In genomic region chr7:42068554-42069280, GRCh38 we compare ENCODE assay signal across 24 cellular contexts.
DNase-seq lines count a peak whose midpoint lies in the region; ATAC-seq and TF ChIP-seq lines count a peak whose summit lies in the region.
"Had no signal": no experiment of that assay in that cellular context is flagged by ENCODE, and none has a peak within 500 bp of the region (broad histone marks: within the 10 kb centered on the region; RNA-seq: fewer than 3 reads in every experiment).

No MANE protein-coding gene starts in this region.

- peaks cover 25% of the 10 kb centered on the region for H3K4me1 ChIP-seq in PC-3 (ENCODE audit: insufficient read depth, low read length)
- peaks cover 93% of the 10 kb centered on the region for H3K4me1 ChIP-seq in neural progenitor cell

- no peaks in the 10 kb centered on the region for H3K9me3 ChIP-seq in PC-3 (ENCODE audit: low read length)
- no peaks in the 10 kb centered on the region for H3K9me3 ChIP-seq in neural progenitor cell (ENCODE audit: low read depth)
- H3K9me3 ChIP-seq: SJSA1, thoracic aorta had no signal

- no peak for ATAC-seq in PC-3
- no peak for ATAC-seq in GM21381 (IDR thresholded peaks at IDR 0.05; ENCODE audit: unreplicated experiment)
- ATAC-seq: CD8-positive, alpha-beta T cell; T-cell had no signal

- H2AFZ ChIP-seq in PC-3 (ENCODE audit: low read length) (no peak overlapping the region), neural progenitor cell (replicated peaks) (no peak overlapping the region)

- H3K4me3 Mint-ChIP-seq in glutamatergic neuron (ENCODE audit: unreplicated experiment) (no peak overlapping the region), neural progenitor cell (peak overlapping the region; percentile 77)
- no peak overlapping the region for H3K4me3 Mint-ChIP-seq in activated T-helper 1 cell treated with anti-CD3 and anti-CD28 coated beads, Interleukin-12 subunit alpha, Interleukin-12 subunit beta, Interleukin-2, Interleukin-4 antibody, amounts not matched to agents 30 ng/mL and 10 ng/mL and 1 ng/mL, durations not matched to agents 14 hours and 24 hours and 36 hours
- H3K4me3 Mint-ChIP-seq: activated naive CD4-positive, alpha-beta T cell treated with anti-CD3 and anti-CD28 coated beads for 36 hours; CD8-positive, alpha-beta T cell; T-cell had no signal

- H3K27me3 ChIP-seq in PC-3 (ENCODE audit: low read length): no peaks in the 10 kb centered on the region
- H3K27me3 ChIP-seq in neural progenitor cell: no peaks in the 10 kb centered on the region
- H3K27me3 ChIP-seq: SJSA1 had no signal

- H3K79me2 ChIP-seq in PC-3 (ENCODE audit: low read length) (no peaks in the 10 kb centered on the region), neural progenitor cell (ENCODE audit: low read depth) (peaks cover 88% of the 10 kb centered on the region)

- H3K9me3 Mint-ChIP-seq in glutamatergic neuron (ENCODE audit: unreplicated experiment) (no peaks in the 10 kb centered on the region), neural progenitor cell (no peaks in the 10 kb centered on the region)
- no peaks in the 10 kb centered on the region for H3K9me3 Mint-ChIP-seq in activated T-helper 1 cell treated with anti-CD3 and anti-CD28 coated beads, Interleukin-12 subunit alpha, Interleukin-12 subunit beta, Interleukin-2, Interleukin-4 antibody, amounts not matched to agents 30 ng/mL and 10 ng/mL and 1 ng/mL, durations not matched to agents 14 hours and 24 hours and 36 hours
- H3K9me3 Mint-ChIP-seq: activated naive CD4-positive, alpha-beta T cell treated with anti-CD3 and anti-CD28 coated beads for 36 hours; CD8-positive, alpha-beta T cell; T-cell had no signal

- no peaks in the 10 kb centered on the region for H3K27me3 Mint-ChIP-seq in glutamatergic neuron (ENCODE audit: unreplicated experiment)
- peaks cover 2% of the 10 kb centered on the region for H3K27me3 Mint-ChIP-seq in neural progenitor cell (ENCODE audit: insufficient read depth, low read depth)
- H3K27me3 Mint-ChIP-seq in activated T-helper 1 cell treated with anti-CD3 and anti-CD28 coated beads, Interleukin-12 subunit alpha, Interleukin-12 subunit beta, Interleukin-2, Interleukin-4 antibody, amounts not matched to agents 30 ng/mL and 10 ng/mL and 1 ng/mL, durations not matched to agents 14 hours and 24 hours and 36 hours (ENCODE audit: insufficient read depth): peaks cover 3% of the 10 kb centered on the region

- intact Hi-C loops in PC-3 (cut with micrococcal nuclease): no loop called here
- intact Hi-C loops in activated T-helper 1 cell treated with anti-CD3 and anti-CD28 coated beads, Interleukin-12 subunit alpha, Interleukin-12 subunit beta, Interleukin-2, Interleukin-4 antibody, amounts not matched to agents 30 ng/mL and 10 ng/mL and 1 ng/mL, durations not matched to agents 14 hours and 24 hours and 36 hours (cut with micrococcal nuclease): no loop called here

- H3K27ac ChIP-seq in PC-3 (ENCODE audit: low read length) (peak overlapping the region; percentile 78), neural progenitor cell (peak overlapping the region; percentile 93)
- H3K27ac ChIP-seq: SJSA1, thoracic aorta had no signal

- CTCF ChIA-PET in PC-3 (lab: Charles Lee): no interaction called here

- peaks cover 4% of the 10 kb centered on the region for H3F3A ChIP-seq in PC-3 (ENCODE audit: low read length, unreplicated experiment)
- peaks cover 63% of the 10 kb centered on the region for H3F3A ChIP-seq in neural progenitor cell (ENCODE audit: low read depth)

- H3K36me3 ChIP-seq in PC-3 (ENCODE audit: low read depth, low read length) (no peaks in the 10 kb centered on the region), neural progenitor cell (no peaks in the 10 kb centered on the region)
- H3K36me3 ChIP-seq: SJSA1, thoracic aorta had no signal

- H4K20me1 ChIP-seq in PC-3 (ENCODE audit: low read length): no peaks in the 10 kb centered on the region
- H4K20me1 ChIP-seq in neural progenitor cell (ENCODE audit: low read depth): peaks cover 98% of the 10 kb centered on the region

- H3K9ac ChIP-seq in PC-3 (ENCODE audit: low read length) (no peak overlapping the region), neural progenitor cell (no peak overlapping the region)

- no TSS peak for BruUV-seq in PC-3 (replicated peaks; lab: Mats Ljungman, UMichigan)

- peak; percentile 81 for DNase-seq in DMS53 (lab: John Stamatoyannopoulos, UW)
- DNase-seq in PC-3: no peak
- peak; percentile 27 for DNase-seq in glutamatergic neuron
- DNase-seq in neural progenitor cell (ENCODE audit: low spot score): peak; percentile 94
- DNase-seq in KG1 (lab: John Stamatoyannopoulos, UW): no peak
- DNase-seq in COLO829 (ENCODE audit: low spot score): no peak
- no peak for DNase-seq in activated T-helper 1 cell treated with anti-CD3 and anti-CD28 coated beads, Interleukin-12 subunit alpha, Interleukin-12 subunit beta, Interleukin-2, Interleukin-4 antibody, amounts not matched to agents 30 ng/mL and 10 ng/mL and 1 ng/mL, durations not matched to agents 14 hours and 24 hours and 36 hours (ENCODE audit: low spot score)
- DNase-seq: activated CD4-positive, CD25-positive, alpha-beta regulatory T cell treated with anti-CD3 and anti-CD28 coated beads, Interleukin-2, amount 50 U/mL, for 72 hours; activated naive CD4-positive, alpha-beta T cell treated with anti-CD3 and anti-CD28 coated beads for 36 hours; activated T-cell treated with anti-CD3 and anti-CD28 coated beads, Interleukin-2, amount 50 U/mL, for 48 hours; CD8-positive, alpha-beta T cell; GOT3; Kasumi-1; mammary epithelial cell; NCI-H1694; NCI-H2171 treated with DMSO at 0.1 percent for 48 hours; NCI-H526; stimulated activated CD4-positive, alpha-beta T cell treated with anti-CD3 and anti-CD28 coated beads, Interleukin-12 subunit alpha, Interleukin-12 subunit beta, amount 100 ng/mL, for 4 hours; stimulated activated CD4-positive, alpha-beta T cell treated with anti-CD3 and anti-CD28 coated beads, Interleukin-4, amount 100 ng/mL, for 4 hours; stimulated activated naive CD4-positive, alpha-beta T cell; T-cell had no signal

- peaks cover 19% of the 10 kb centered on the region for H3K4me1 Mint-ChIP-seq in glutamatergic neuron (ENCODE audit: low read depth, unreplicated experiment)
- H3K4me1 Mint-ChIP-seq in neural progenitor cell: peaks cover 94% of the 10 kb centered on the region
- no peaks in the 10 kb centered on the region for H3K4me1 Mint-ChIP-seq in activated T-helper 1 cell treated with anti-CD3 and anti-CD28 coated beads, Interleukin-12 subunit alpha, Interleukin-12 subunit beta, Interleukin-2, Interleukin-4 antibody, amounts not matched to agents 30 ng/mL and 10 ng/mL and 1 ng/mL, durations not matched to agents 14 hours and 24 hours and 36 hours (ENCODE audit: low read depth)
- H3K4me1 Mint-ChIP-seq: T-cell had no signal

- no peaks in the 10 kb centered on the region for H3K9me2 ChIP-seq in PC-3 (replicated peaks; ENCODE audit: low read length)

- POLR2A ChIA-PET in PC-3 (lab: Charles Lee; ENCODE audit: unreplicated experiment): no interaction called here

- no peaks in the 10 kb centered on the region for H3K36me3 Mint-ChIP-seq in glutamatergic neuron (ENCODE audit: unreplicated experiment)
- H3K36me3 Mint-ChIP-seq in neural progenitor cell: peaks cover 7% of the 10 kb centered on the region
- no peaks in the 10 kb centered on the region for H3K36me3 Mint-ChIP-seq in activated T-helper 1 cell treated with anti-CD3 and anti-CD28 coated beads, Interleukin-12 subunit alpha, Interleukin-12 subunit beta, Interleukin-2, Interleukin-4 antibody, amounts not matched to agents 30 ng/mL and 10 ng/mL and 1 ng/mL, durations not matched to agents 14 hours and 24 hours and 36 hours (ENCODE audit: low read depth)
- H3K36me3 Mint-ChIP-seq: CD8-positive, alpha-beta T cell; T-cell had no signal

- TF ChIP-seq CTCF in PC-3 (conservative IDR thresholded peaks at IDR 0.05; ENCODE audit: low read depth, low read length) (no peak), glutamatergic neuron (IDR thresholded peaks at IDR 0.05; ENCODE audit: partially characterized antibody, unreplicated experiment) (no peak), neural progenitor cell (IDR thresholded peaks at IDR 0.05) (no peak)

- H3K4me2 ChIP-seq in PC-3 (ENCODE audit: low read length) (no peak overlapping the region), neural progenitor cell (peak overlapping the region; percentile 72)

- H3K27ac Mint-ChIP-seq in glutamatergic neuron (ENCODE audit: unreplicated experiment) (peak overlapping the region; percentile 57), neural progenitor cell (peak overlapping the region; percentile 99)
- no peak overlapping the region for H3K27ac Mint-ChIP-seq in activated T-helper 1 cell treated with anti-CD3 and anti-CD28 coated beads, Interleukin-12 subunit alpha, Interleukin-12 subunit beta, Interleukin-2, Interleukin-4 antibody, amounts not matched to agents 30 ng/mL and 10 ng/mL and 1 ng/mL, durations not matched to agents 14 hours and 24 hours and 36 hours
- H3K27ac Mint-ChIP-seq: activated naive CD4-positive, alpha-beta T cell treated with anti-CD3 and anti-CD28 coated beads for 36 hours; CD8-positive, alpha-beta T cell; T-cell had no signal

- no peak overlapping the region for H3K4me3 ChIP-seq in PC-3 (ENCODE audit: low read length)
- peak overlapping the region; percentile 28 for H3K4me3 ChIP-seq in neural progenitor cell
- H3K4me3 ChIP-seq: SJSA1, thoracic aorta had no signal

Comparison
In these comparisons a context has a peak if more than half of its experiments do, and no peak if none do; other contexts are left out.
1. DNase-seq: peak in DMS53 (single experiment), glutamatergic neuron (single experiment) and neural progenitor cell (single experiment); none in PC-3 (single experiment), KG1 (single experiment), COLO829 (single experiment) and activated T-helper 1 cell treated with anti-CD3 and anti-CD28 coated beads, Interleukin-12 subunit alpha, Interleukin-12 subunit beta, Interleukin-2, Interleukin-4 antibody, amounts not matched to agents 30 ng/mL and 10 ng/mL and 1 ng/mL, durations not matched to agents 14 hours and 24 hours and 36 hours (single experiment).